Comparison of ENCODE assay signal across 8 cellular contexts in the genomic region with DNA sequence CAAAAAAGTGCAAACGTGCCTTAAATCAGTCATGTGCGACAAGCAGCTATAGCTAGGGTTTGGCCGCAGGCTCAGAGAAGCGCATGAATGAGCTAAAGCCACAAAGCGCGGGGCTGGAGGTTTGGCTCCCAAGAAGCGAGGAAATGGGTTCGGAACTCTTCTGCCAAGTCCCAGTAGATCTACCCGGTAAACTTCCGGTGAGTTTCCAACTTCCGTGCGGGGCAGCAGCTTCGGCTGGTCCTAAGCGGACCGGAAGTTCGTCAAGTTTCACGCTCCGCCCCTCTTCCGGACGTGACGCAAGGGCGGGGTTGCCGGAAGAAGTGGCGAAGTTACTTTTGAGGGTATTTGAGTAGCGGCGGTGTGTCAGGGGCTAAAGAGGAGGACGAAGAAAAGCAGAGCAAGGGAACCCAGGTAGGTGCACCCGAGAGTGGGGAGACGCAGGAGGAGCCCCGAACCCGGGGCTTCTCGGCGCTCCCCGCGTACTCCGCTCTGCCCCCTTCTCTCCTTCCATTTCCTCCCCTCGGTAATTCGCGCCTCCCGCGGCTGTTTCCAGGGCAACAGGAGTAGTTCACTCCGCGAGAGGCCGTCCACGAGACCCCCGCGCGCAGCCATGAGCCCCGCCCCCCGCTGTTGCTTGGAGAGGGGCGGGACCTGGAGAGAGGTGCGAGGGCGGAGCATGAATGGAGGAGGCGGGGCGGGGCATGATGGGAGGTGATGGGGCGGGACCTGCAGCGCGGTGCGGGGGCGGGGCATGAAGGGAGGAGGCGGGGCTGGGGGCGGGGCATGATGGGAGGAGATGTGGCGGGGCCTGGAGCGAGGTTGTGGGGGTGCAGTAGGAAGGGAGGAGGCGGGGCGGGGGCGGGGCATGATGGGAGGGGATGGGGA. TPM values are rescaled to one million over a fixed set of nuclear protein-coding genes. Genes with fewer than 3 reads are reported as not detected.
DNase-seq lines count a peak whose midpoint lies in the region; ATAC-seq and TF ChIP-seq lines count a peak whose summit lies in the region.

TSS of gene NR1H2 (plus strand) at position 292 of the 885 bp plus-strand sequence. CDS start 1,149 bp downstream, outside the sequence.

- H3K79me2 ChIP-seq in hepatocyte: no peaks in the 10 kb centered on the region

- no peaks in the 10 kb centered on the region for H3K36me3 ChIP-seq in hepatocyte (replicated peaks; ENCODE audit: insufficient read depth, low read depth)

- H3K9me3 ChIP-seq in hepatocyte (ENCODE audit: low read depth): no peaks in the 10 kb centered on the region

- H3K27ac ChIP-seq in hepatocyte: peak within 1 kb of the TSS; percentile 98

- H3K4me2 ChIP-seq in hepatocyte: peak within 1 kb of the TSS; percentile 80

- in situ Hi-C loops in astrocyte of the cerebellum (cut with HindIII; ENCODE audit: low sequenced_read_pairs): no loop called here

- H2AFZ ChIP-seq in hepatocyte: peak within 1 kb of the TSS; percentile 94

- H3K9me2 ChIP-seq in hepatocyte (replicated peaks; ENCODE audit: insufficient read depth): no peaks in the 10 kb centered on the region

- ATAC-seq in GM18502 (IDR thresholded peaks at IDR 0.05; ENCODE audit: poor library complexity, unreplicated experiment) (peak; percentile 85), HG02970 (IDR thresholded peaks at IDR 0.05; ENCODE audit: low FRiP score, unreplicated experiment) (peak; percentile 85)

- no peaks in the 10 kb centered on the region for H3K4me1 ChIP-seq in hepatocyte (ENCODE audit: insufficient read depth)

- peak; percentile 80 for DNase-seq in NCI-H2029 treated with DMSO at 0.1 percent for 48 hours (lab: John Stamatoyannopoulos, UW)
- DNase-seq in T-helper 9 cell: peak; percentile 95
- DNase-seq in astrocyte of the cerebellum (ENCODE audit: low read depth): peak; percentile 96
- DNase-seq in hepatocyte (ENCODE audit: low spot score): peak; percentile 98
- DNase-seq in renal cortical epithelial cell (ENCODE audit: low read depth): peak; percentile 93
- no peak for DNase-seq in cortex of kidney (lab: John Stamatoyannopoulos, UW)

- under 1% methylated on average over 49 of the region's 67 CpGs for WGBS in hepatocyte (ENCODE audit: low lambda C conversion rate, missing lambda C conversion rate)

- H3K27me3 ChIP-seq in hepatocyte: no peaks in the 10 kb centered on the region

- TF ChIP-seq CTCF in astrocyte of the cerebellum (IDR thresholded peaks at IDR 0.05; ENCODE audit: low read depth, low read length, missing control alignments) (no peak), hepatocyte (IDR thresholded peaks at IDR 0.05; ENCODE audit: poor library complexity) (no peak)

- H3K4me3 ChIP-seq in astrocyte of the cerebellum (ENCODE audit: low read depth, low read length): peak within 1 kb of the TSS; percentile 90
- peak within 1 kb of the TSS; percentile 56 for H3K4me3 ChIP-seq in hepatocyte

- H4K20me1 ChIP-seq in hepatocyte (ENCODE audit: insufficient read depth, poor library complexity, severe bottlenecking): peaks cover 8% of the 10 kb centered on the region

RNA-seq across cellular contexts. Expression of gene NR1H2, which starts in this region (rescaled TPM):
- 41.4 and 53.2 TPM in 2 replicates for total RNA-seq in hepatocyte
- 55.9 and 62.9 TPM in 2 replicates for polyA plus RNA-seq in hepatocyte
- total RNA-seq in renal cortical epithelial cell: 67.0 and 72.5 TPM in 2 replicates
